ENCODE assay signal across 11 cellular contexts in the genomic region with DNA sequence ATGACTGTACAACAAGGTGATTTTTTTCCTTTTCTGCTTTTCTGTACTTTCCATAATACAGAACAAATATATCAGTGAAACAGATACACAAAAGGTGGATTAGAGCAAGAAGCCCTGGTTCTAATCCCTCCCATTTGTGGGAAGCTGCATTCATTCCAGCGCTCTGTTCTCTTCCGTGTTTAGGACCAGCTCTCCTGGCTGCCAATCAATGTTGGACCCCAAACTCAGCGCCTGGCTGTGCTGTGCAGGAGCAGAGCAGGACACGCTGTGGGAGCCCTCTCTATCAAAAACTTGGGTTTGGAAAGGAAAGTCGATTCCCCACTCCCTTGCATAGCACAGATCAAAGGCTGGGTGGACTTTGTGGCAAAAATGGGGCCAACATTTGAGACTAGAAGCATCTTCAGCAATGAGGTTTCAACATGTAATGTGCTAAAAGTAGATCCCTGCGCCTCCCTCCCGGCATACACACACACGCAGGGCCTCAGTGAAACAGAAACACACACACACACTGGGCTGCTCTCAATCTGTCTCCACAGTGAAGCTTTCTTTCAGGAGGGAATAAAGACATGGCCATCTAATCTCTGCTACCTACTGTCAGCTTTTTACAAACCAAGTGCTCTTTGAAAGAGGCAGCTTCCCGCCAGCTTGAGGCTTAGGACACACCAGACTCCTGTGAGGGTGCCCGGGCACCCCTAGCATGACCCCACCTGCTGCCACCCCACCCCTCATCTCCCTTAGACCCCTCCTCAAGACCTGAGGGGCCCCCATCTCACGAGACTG. TPM values are rescaled to one million over a fixed set of nuclear protein-coding genes. Genes with fewer than 3 reads are reported as not detected.
DNase-seq lines count a peak whose midpoint lies in the region; TF ChIP-seq lines count a peak whose summit lies in the region.
"Had no signal": no experiment of that assay in that cellular context is flagged by ENCODE, and none has a peak within 500 bp of the region (broad histone marks: within the 10 kb centered on the region; RNA-seq: fewer than 3 reads in every experiment).

No MANE protein-coding gene starts in this region.

- H3K36me3 ChIP-seq in suprapubic skin, result peaks cover 26% of the 10 kb centered on the region

- H3K4me3 ChIP-seq in suprapubic skin, result no peak overlapping the region
- H3K4me3 ChIP-seq: A549 had no signal

- peaks cover 77% of the 10 kb centered on the region for H3K36me3 Mint-ChIP-seq in T-helper 1 cell treated with Interleukin-12 subunit alpha and Interleukin-12 subunit beta and Interleukin-4 antibody, amounts not matched to agents 30 μg/mL and 1 μg/mL, for 36 hours (ENCODE audit: low read depth)

- WGBS in suprapubic skin, result 70% methylated on average over 10 of the region's 11 CpGs

- peak overlapping the region; percentile 19 for H3K4me3 Mint-ChIP-seq in T-helper 1 cell treated with Interleukin-12 subunit alpha and Interleukin-12 subunit beta and Interleukin-4 antibody, amounts not matched to agents 30 μg/mL and 1 μg/mL, for 36 hours
- H3K4me3 Mint-ChIP-seq: activated B cell treated with CpG ODN at 0.5 μM for 24 hours had no signal

- DNase-seq in T-helper 1 cell (no peak), amniotic epithelial cell (ENCODE audit: low read depth) (peak; percentile 51), suprapubic skin (ENCODE audit: low spot score in 2 of 2) (no peak), Kasumi-1 (lab: John Stamatoyannopoulos, UW) (no peak), mesenteric fat pad (ENCODE audit: low spot score) (no peak)
- no peak for DNase-seq in NK-92 treated with Interleukin-12 subunit alpha and Interleukin-12 subunit beta, amount 100 ng/mL, for 24 hours (lab: John Stamatoyannopoulos, UW)
- DNase-seq: activated B cell treated with CpG ODN at 0.5 μM for 24 hours, NCI-H446 had no signal

- H3K9me3 ChIP-seq in suprapubic skin, result no peaks in the 10 kb centered on the region
- H3K9me3 ChIP-seq: A549 had no signal

- H3K27ac ChIP-seq in layer of hippocampus (ENCODE audit: low read depth, low read length) (peak overlapping the region; percentile 63), suprapubic skin (peak overlapping the region; percentile 74)
- H3K27ac ChIP-seq: A549 had no signal

- H3K4me1 ChIP-seq in suprapubic skin, result peaks cover 99% of the 10 kb centered on the region

- H3K27ac Mint-ChIP-seq in T-helper 1 cell treated with Interleukin-12 subunit alpha and Interleukin-12 subunit beta and Interleukin-4 antibody, amounts not matched to agents 30 μg/mL and 1 μg/mL, for 36 hours, result peak overlapping the region; percentile 50
- H3K27ac Mint-ChIP-seq: activated B cell treated with CpG ODN at 0.5 μM for 24 hours had no signal

- H3K9me3 Mint-ChIP-seq in T-helper 1 cell treated with Interleukin-12 subunit alpha and Interleukin-12 subunit beta and Interleukin-4 antibody, amounts not matched to agents 30 μg/mL and 1 μg/mL, for 36 hours, result no peaks in the 10 kb centered on the region
- H3K9me3 Mint-ChIP-seq: activated B cell treated with CpG ODN at 0.5 μM for 24 hours had no signal

- no peaks in the 10 kb centered on the region for H3K27me3 Mint-ChIP-seq in T-helper 1 cell treated with Interleukin-12 subunit alpha and Interleukin-12 subunit beta and Interleukin-4 antibody, amounts not matched to agents 30 μg/mL and 1 μg/mL, for 36 hours (ENCODE audit: low read depth)
- H3K27me3 Mint-ChIP-seq: activated B cell treated with CpG ODN at 0.5 μM for 24 hours had no signal

- no peak for TF ChIP-seq CTCF in suprapubic skin (IDR thresholded peaks at IDR 0.05)

- H3K4me1 Mint-ChIP-seq in T-helper 1 cell treated with Interleukin-12 subunit alpha and Interleukin-12 subunit beta and Interleukin-4 antibody, amounts not matched to agents 30 μg/mL and 1 μg/mL, for 36 hours (ENCODE audit: low read depth), result peaks cover 91% of the 10 kb centered on the region

- TF ChIP-seq EP300 in suprapubic skin (IDR thresholded peaks at IDR 0.05), result no peak

- TF ChIP-seq POLR2A in suprapubic skin (IDR thresholded peaks at IDR 0.05), result no peak

- H3K27me3 ChIP-seq in layer of hippocampus (ENCODE audit: control insufficient read depth, insufficient read depth, low read length) (no peaks in the 10 kb centered on the region), suprapubic skin (no peaks in the 10 kb centered on the region)

RNA-seq across cellular contexts. Expression of a gene that starts 12.2 kb away (rescaled TPM):
- 100 to 1,000 TPM; 113 to 126 (median 117) TPM for total RNA-seq in suprapubic skin
- total RNA-seq in mesenteric fat pad, result 249 TPM
